9 cellular contexts compared by ENCODE assay signal in genomic region chr3:149576071-149576564, GRCh38.
DNase-seq lines count a peak whose midpoint lies in the region; ATAC-seq and TF ChIP-seq lines count a peak whose summit lies in the region.
"Had no signal": no experiment of that assay in that cellular context is flagged by ENCODE, and none has a peak within 500 bp of the region (broad histone marks: within the 10 kb centered on the region; RNA-seq: fewer than 3 reads in every experiment).

No MANE protein-coding gene starts in this region.

- no peak overlapping the region for H3K4me3 Mint-ChIP-seq in T-cell

- H3K4me1 ChIP-seq in SJSA1 (replicated peaks) = peaks cover 89% of the 10 kb centered on the region

- H3K27me3 ChIP-seq in SJSA1 (replicated peaks) = no peaks in the 10 kb centered on the region

- H3K27me3 Mint-ChIP-seq in T-cell = peaks cover 0 to 3% of the 10 kb centered on the region in 2 donors

- H3K4me1 Mint-ChIP-seq in T-cell = peaks cover 0 to 21% (median 16%) of the 10 kb centered on the region in 3 donors

- H3K36me3 Mint-ChIP-seq in T-cell = no peaks in the 10 kb centered on the region

- no peak overlapping the region; the same call in 1 of the 2 replicates for H3K4me3 ChIP-seq in SJSA1
- peak overlapping the region; percentile 12 for H3K4me3 ChIP-seq in fibroblast of mammary gland (ENCODE audit: control insufficient read depth, low read depth, low read length)

- POLR2A ChIA-PET in T-cell (lab: Charles Lee) = no interaction called here

- no peaks in the 10 kb centered on the region for H3K9me3 Mint-ChIP-seq in T-cell

- CTCF ChIA-PET in T-cell (lab: Charles Lee) = no interaction called here

- ATAC-seq in GM18502 (IDR thresholded peaks at IDR 0.05; ENCODE audit: poor library complexity, unreplicated experiment) (peak; percentile 56), HG03064 (IDR thresholded peaks at IDR 0.05; ENCODE audit: low read depth, unreplicated experiment) (peak; percentile 49), T-cell (replicated peaks in 1 of 4) (no peak)

- H3K27ac Mint-ChIP-seq in T-cell = no peak overlapping the region

- H3K9me3 ChIP-seq in SJSA1 (replicated peaks) = no peaks in the 10 kb centered on the region

- peak; percentile 87 to 95 for DNase-seq in SJSA1 (ENCODE audit: low read depth in 1 of 2, low spot score in 2 of 2)
- DNase-seq in fibroblast of mammary gland (ENCODE audit: low read depth) = peak; percentile 99
- peak; percentile 29 for DNase-seq in pons (ENCODE audit: low spot score)
- no peak for DNase-seq in NCI-H1694 (lab: John Stamatoyannopoulos, UW)
- DNase-seq in T-cell = no peak
- no peak for DNase-seq in stimulated activated naive CD4-positive, alpha-beta T cell (lab: John Stamatoyannopoulos, UW)

- H3K36me3 ChIP-seq in SJSA1 = peaks cover 14% of the 10 kb centered on the region

- H3K27ac ChIP-seq in SJSA1 = peak overlapping the region; percentile 92
- H3K27ac ChIP-seq: VCaP had no signal

- no peak for TF ChIP-seq CTCF in fibroblast of mammary gland (conservative IDR thresholded peaks at IDR 0.05; ENCODE audit: control insufficient read depth, insufficient read depth, low read depth, low read length)

Comparison
In these comparisons a context has a peak if more than half of its experiments do, and no peak if none do; other contexts are left out.
1. ATAC-seq: peak in GM18502 (single experiment) and HG03064 (single experiment); none in T-cell (0 of 4).
2. DNase-seq: peak in SJSA1 (2 of 2), fibroblast of mammary gland (single experiment) and pons (single experiment); none in NCI-H1694 (single experiment), T-cell (0 of 34) and stimulated activated naive CD4-positive, alpha-beta T cell (0 of 6).